In genomic region chr16:2163211-2163881, GRCh38 we compare ENCODE assay signal across 15 cellular contexts. TPM values are rescaled to one million over a fixed set of nuclear protein-coding genes. Genes with fewer than 3 reads are reported as not detected.
DNase-seq lines count a peak whose midpoint lies in the region; ATAC-seq, FAIRE-seq and TF ChIP-seq lines count a peak whose summit lies in the region.
"Had no signal": no experiment of that assay in that cellular context is flagged by ENCODE, and none has a peak within 500 bp of the region (broad histone marks: within the 10 kb centered on the region; RNA-seq: fewer than 3 reads in every experiment).

No MANE protein-coding gene starts in this region.

- peaks cover 18% of the 10 kb centered on the region for H3K36me3 Mint-ChIP-seq in WTC11
- H3K36me3 Mint-ChIP-seq: naive B cell had no signal

- no peaks in the 10 kb centered on the region for H3K9me3 Mint-ChIP-seq in WTC11
- H3K9me3 Mint-ChIP-seq: dendritic cell treated with granulocyte-macrophage colony-stimulating factor and Interleukin-4, amounts not matched to agents 40 ng/mL and 50 ng/mL, for 4 days; naive B cell had no signal

- H3K4me1 Mint-ChIP-seq in WTC11, result peaks cover 6% of the 10 kb centered on the region

- H3K4me2 ChIP-seq in Karpas-422 (ENCODE audit: low read depth, low read length, poor library complexity, severe bottlenecking), result no peak overlapping the region

- H3K9me2 ChIP-seq in Karpas-422 (replicated peaks; ENCODE audit: insufficient read depth, low read length), result no peaks in the 10 kb centered on the region

- H3K9ac ChIP-seq in Karpas-422 (ENCODE audit: low read length), result no peak overlapping the region

- POLR2A ChIA-PET in HEK293 (lab: Yijun Ruan, JAX) (interaction anchor here (1.4 kb wide), 1 partner anchor 8 kb away, joined by 9 read pairs; the partner anchor contains the start of gene TRAF7), WTC11 (lab: Charles Lee) (no interaction called here)

- peaks cover 42% of the 10 kb centered on the region for H4K20me1 ChIP-seq in Karpas-422 (ENCODE audit: insufficient read depth, low read depth, low read length)

- H3K36me3 ChIP-seq in HEK293 (ENCODE audit: control insufficient read depth in 2 of 2, insufficient read depth in 1 of 2, low read length in 2 of 2), result peaks cover 0 to 29% of the 10 kb centered on the region in 2 experiments; a peak in 2 of 3 replicates
- H3K36me3 ChIP-seq in esophagus (ENCODE audit: control insufficient read depth in 2 of 2, insufficient read depth in 2 of 2, low read length in 1 of 2), result peaks cover 5 to 21% of the 10 kb centered on the region in 2 donors
- H3K36me3 ChIP-seq in small intestine (ENCODE audit: control insufficient read depth in 2 of 2, insufficient read depth in 2 of 2, low read length in 2 of 2), result no peaks in the 10 kb centered on the region
- H3K36me3 ChIP-seq in Karpas-422 (ENCODE audit: insufficient read depth, low read length), result no peaks in the 10 kb centered on the region

- H3K4me3 ChIP-seq in HEK293 (ENCODE audit: low read depth, low read length) (no peak overlapping the region), esophagus (ENCODE audit: low read depth in 1 of 2, low read length in 2 of 2) (no peak overlapping the region), small intestine (ENCODE audit: low read depth in 1 of 2, low read length in 2 of 2) (no peak overlapping the region), Karpas-422 (ENCODE audit: low read length) (no peak overlapping the region)

- H3K79me2 ChIP-seq in Karpas-422 (ENCODE audit: low read length), result peaks cover 66% of the 10 kb centered on the region

- CTCF ChIA-PET in HEK293 (lab: Yijun Ruan, JAX), result no interaction called here
- CTCF ChIA-PET in WTC11 (lab: Charles Lee), result no interaction called here

- DNase-seq in WTC11 (ENCODE audit: low spot score) (no peak), small intestine (peak; percentile 96), Karpas-422 (no peak), retina (no peak), NCI-H2107 treated with DMSO at 0.1 percent for 48 hours (lab: John Stamatoyannopoulos, UW; ENCODE audit: unreplicated experiment) (no peak), NCI-H187 treated with DMSO at 0.1 percent for 48 hours (lab: John Stamatoyannopoulos, UW) (no peak)
- DNase-seq: activated CD8-positive, alpha-beta memory T cell treated with anti-CD3 and anti-CD28 coated beads for 24 hours; GOT3; naive B cell; stimulated activated CD4-positive, alpha-beta T cell treated with anti-CD3 and anti-CD28 coated beads, Interleukin-4, amount 100 ng/mL, for 4 hours had no signal

- 55 to 62% methylated on average over 26 of the region's 26 CpGs for WGBS in esophagus, 2 donors
- 24 to 62% (median 46%) methylated on average over 20 to 26 of the region's 26 CpGs for WGBS in small intestine, 3 donors

- no peak for FAIRE-seq in small intestine (lab: Jason Lieb, UNC)

- ATAC-seq in WTC11, result no peak

- H3K9me3 ChIP-seq in HEK293 (ENCODE audit: control insufficient read depth, insufficient read depth, low read depth, low read length) (no peaks in the 10 kb centered on the region), esophagus (ENCODE audit: control insufficient read depth in 2 of 2, insufficient read depth in 1 of 2, low read depth in 1 of 2, low read length in 1 of 2) (no peaks in the 10 kb centered on the region), small intestine (ENCODE audit: control insufficient read depth, low read depth) (no peaks in the 10 kb centered on the region), Karpas-422 (ENCODE audit: low read length) (no peaks in the 10 kb centered on the region)

- H2AFZ ChIP-seq in Karpas-422 (ENCODE audit: low read length), result no peak overlapping the region

- peak overlapping the region; percentile 36; the same call in 1 of the 2 replicates for H3K27ac Mint-ChIP-seq in WTC11
- H3K27ac Mint-ChIP-seq: dendritic cell treated with granulocyte-macrophage colony-stimulating factor and Interleukin-4, amounts not matched to agents 40 ng/mL and 50 ng/mL, for 4 days; naive B cell had no signal

- H3K4me1 ChIP-seq in HEK293 (ENCODE audit: control insufficient read depth, insufficient read depth, low read length) (no peaks in the 10 kb centered on the region), esophagus (ENCODE audit: control insufficient read depth in 2 of 2, insufficient read depth in 2 of 2, low read length in 1 of 2) (peaks cover 16 to 47% of the 10 kb centered on the region in 2 donors), small intestine (ENCODE audit: control insufficient read depth in 2 of 2, insufficient read depth in 1 of 2, low read depth in 1 of 2, low read length in 1 of 2) (peaks cover 6 to 24% of the 10 kb centered on the region in 2 donors), Karpas-422 (ENCODE audit: low read length) (peaks cover 36% of the 10 kb centered on the region)

- H3K27ac ChIP-seq in HEK293 (ENCODE audit: extremely low read depth, low read depth, low read length) (no peak overlapping the region), esophagus (ENCODE audit: low read depth in 2 of 2, low read length in 1 of 2) (peak overlapping the region; percentile 92 to 93), small intestine (ENCODE audit: low read depth in 1 of 2, low read length in 1 of 2) (peak overlapping the region; percentile 82 to 90), Karpas-422 (ENCODE audit: low read length) (no peak overlapping the region)

- H3K27me3 Mint-ChIP-seq in WTC11 (ENCODE audit: low read depth), result no peaks in the 10 kb centered on the region
- H3K27me3 Mint-ChIP-seq: dendritic cell treated with granulocyte-macrophage colony-stimulating factor and Interleukin-4, amounts not matched to agents 40 ng/mL and 50 ng/mL, for 4 days; naive B cell had no signal

- H3K4me3 Mint-ChIP-seq in WTC11, result no peak overlapping the region
- H3K4me3 Mint-ChIP-seq: dendritic cell treated with granulocyte-macrophage colony-stimulating factor and Interleukin-4, amounts not matched to agents 40 ng/mL and 50 ng/mL, for 4 days; naive B cell had no signal

- H3K27me3 ChIP-seq in esophagus (ENCODE audit: control insufficient read depth in 1 of 2, insufficient read depth in 2 of 2, low read length in 2 of 2) (no peaks in the 10 kb centered on the region), small intestine (ENCODE audit: control insufficient read depth in 2 of 2, insufficient read depth in 2 of 2, low read length in 2 of 2) (no peaks in the 10 kb centered on the region), Karpas-422 (ENCODE audit: low read length) (no peaks in the 10 kb centered on the region)
- H3K27me3 ChIP-seq: BLaER1 treated with 17β-estradiol and CSF1 and Interleukin-3, amounts not matched to agents 10 nM and 100 nM had no signal

- TF ChIP-seq CTCF in HEK293 (tag by site-specific recombination; IDR thresholded peaks at IDR 0.05), result no peak
- TF ChIP-seq CTCF in WTC11 (IDR thresholded peaks at IDR 0.05), result no peak

TF ChIP-seq in HEK293, 187 proteins besides CTCF, POLR2A, EP300 and RAD21:
- TF ChIP-seq ZNF2 (tag by site-specific recombination; IDR thresholded peaks at IDR 0.05) (no peak), REPIN1 (tag by site-specific recombination; IDR thresholded peaks at IDR 0.05; ENCODE audit: low read depth) (no peak), ZNF843 (tag by site-specific recombination; IDR thresholded peaks at IDR 0.05) (no peak), KLF1 (tag by site-specific recombination; IDR thresholded peaks at IDR 0.05) (peak; percentile 85), ZNF548 (tag by site-specific recombination; IDR thresholded peaks at IDR 0.05) (no peak), HOXC10 (CRISPR knock-in tag; IDR thresholded peaks at IDR 0.05) (no peak)

TF ChIP-seq in WTC11, 78 proteins besides CTCF, POLR2A, EP300 and RAD21 (continues in another document):
- TF ChIP-seq CREB1 (CRISPR knock-in tag; IDR thresholded peaks at IDR 0.05) (no peak), ATF2 (CRISPR knock-in tag; IDR thresholded peaks at IDR 0.05; ENCODE audit: borderline replicate concordance, low read depth) (no peak), ZMAT4 (CRISPR knock-in tag; IDR thresholded peaks at IDR 0.05) (no peak), ZNF263 (CRISPR knock-in tag; IDR thresholded peaks at IDR 0.05; ENCODE audit: low read depth) (no peak)

RNA-seq across cellular contexts. Expression of gene TRAF7, which starts 7.8 kb away (rescaled TPM):
- 148 to 159 TPM (median 152 TPM) in 3 replicates for total RNA-seq in WTC11 (2021)
- polyA plus RNA-seq in esophagus, result 10 to 100 TPM; 40.1 to 41.5 TPM
- polyA plus RNA-seq in small intestine, result 10 to 100 TPM; 47.6 to 73.4 (median 64.9) TPM
- 68.3 and 110 TPM in 2 replicates for total RNA-seq in Karpas-422 (2014; rRNA removed; shearing (Covaris generic); ENCODE audit: low replicate concordance)

RNA-seq across cellular contexts. Expression of gene RAB26, which starts 14.9 kb away (rescaled TPM):
- 6.2 to 7.3 TPM (median 6.9 TPM) in 3 replicates for total RNA-seq in WTC11 (2021)
- 1 to 10 TPM; 1.1 to 4.7 TPM for polyA plus RNA-seq in esophagus
- polyA plus RNA-seq in small intestine, result 10 to 100 TPM; 11.9 to 31.9 (median 28.0) TPM
- total RNA-seq in Karpas-422 (2014; rRNA removed; shearing (Covaris generic); ENCODE audit: low replicate concordance), result 12.8 and 15.0 TPM in 2 replicates
- total RNA-seq: T-helper 2 cell treated with Interferon-gamma antibody and Interleukin-4, amounts not matched to agents 100 ng/mL and 5 ng/mL, for 36 hours had no signal

RNA-seq across cellular contexts. Expression of gene PKD1, which starts 27.6 kb away (rescaled TPM):
- 96.8 to 102 TPM (median 98.9 TPM) in 3 replicates for total RNA-seq in WTC11 (2021)
- 10 to 100 TPM; 40.5 to 78.0 TPM for polyA plus RNA-seq in esophagus
- 10 to 100 TPM; 10.5 to 41.2 (median 12.2) TPM for polyA plus RNA-seq in small intestine
- total RNA-seq in Karpas-422 (2014; rRNA removed; shearing (Covaris generic); ENCODE audit: low replicate concordance), result 72.8 and 110 TPM in 2 replicates

RNA-seq across cellular contexts. Expression of gene CASKIN1, which starts 33.1 kb away (rescaled TPM):
- 9.4 to 15.7 TPM (median 11.3 TPM) in 3 replicates for total RNA-seq in WTC11 (2021)
- polyA plus RNA-seq in esophagus (under 1 TPM; 0.29 to 0.81 TPM), small intestine (1 to 10 TPM in 1 of 3 donors, under 1 TPM in 2; 0.27 to 1.1 (median 0.66) TPM)
- total RNA-seq in Karpas-422 (2014; rRNA removed; shearing (Covaris generic); ENCODE audit: low replicate concordance), result 0.14 TPM in 1 of 2 replicates, not detected in the other

RNA-seq across cellular contexts. Expression of gene MLST8, which starts 41.9 kb away (rescaled TPM):
- 71.6 to 76.1 TPM (median 75.9 TPM) in 3 replicates for total RNA-seq in WTC11 (2021)
- polyA plus RNA-seq in esophagus, result 10 to 100 TPM; 27.8 to 38.3 TPM
- 10 to 100 TPM; 61.9 to 68.7 (median 63.5) TPM for polyA plus RNA-seq in small intestine
- total RNA-seq in Karpas-422 (2014; rRNA removed; shearing (Covaris generic); ENCODE audit: low replicate concordance), result 46.3 and 67.0 TPM in 2 replicates

Comparison
In these comparisons a context has a peak if more than half of its experiments do, and no peak if none do; other contexts are left out.
1. H3K27ac ChIP-seq: peak in esophagus (2 of 2) and small intestine (2 of 2); none in HEK293 (single experiment) and Karpas-422 (single experiment).